In the genomic region with DNA sequence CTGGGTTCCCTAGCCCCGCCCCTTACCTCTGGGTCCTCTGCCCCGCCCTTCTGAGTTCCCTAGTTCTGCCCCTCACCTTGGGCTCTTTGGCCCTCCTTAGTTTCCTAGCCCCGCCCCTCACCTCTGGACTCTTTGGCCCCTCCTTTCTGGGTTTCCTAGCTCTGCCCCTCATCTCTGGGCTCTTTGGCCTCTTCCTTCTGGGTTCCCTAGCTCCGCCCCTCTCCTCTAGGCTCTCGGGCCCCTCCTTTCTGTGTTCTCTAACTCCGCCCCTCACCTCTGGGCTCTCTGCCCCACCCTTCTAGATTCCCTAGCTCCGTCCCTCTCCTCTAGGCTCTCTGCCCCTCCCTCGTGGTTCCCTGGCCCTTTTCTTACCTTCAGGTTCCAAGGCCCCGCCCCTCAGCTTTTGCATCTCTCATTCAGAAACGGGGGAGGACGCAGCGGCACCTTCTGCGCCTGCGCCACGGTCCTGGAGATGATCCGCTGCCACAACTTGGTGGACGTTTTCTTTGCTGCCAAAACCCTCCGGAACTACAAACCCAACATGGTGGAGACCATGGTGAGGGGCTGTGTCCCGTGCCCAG, we compare ENCODE assay signal across 1 cellular context.
TF ChIP-seq lines count a peak whose summit lies in the region.

No MANE protein-coding gene starts in this region.

TF ChIP-seq in GM12878, 131 proteins besides CTCF, POLR2A, EP300 and RAD21 (continued from another document):
- TF ChIP-seq, protein P1, sequence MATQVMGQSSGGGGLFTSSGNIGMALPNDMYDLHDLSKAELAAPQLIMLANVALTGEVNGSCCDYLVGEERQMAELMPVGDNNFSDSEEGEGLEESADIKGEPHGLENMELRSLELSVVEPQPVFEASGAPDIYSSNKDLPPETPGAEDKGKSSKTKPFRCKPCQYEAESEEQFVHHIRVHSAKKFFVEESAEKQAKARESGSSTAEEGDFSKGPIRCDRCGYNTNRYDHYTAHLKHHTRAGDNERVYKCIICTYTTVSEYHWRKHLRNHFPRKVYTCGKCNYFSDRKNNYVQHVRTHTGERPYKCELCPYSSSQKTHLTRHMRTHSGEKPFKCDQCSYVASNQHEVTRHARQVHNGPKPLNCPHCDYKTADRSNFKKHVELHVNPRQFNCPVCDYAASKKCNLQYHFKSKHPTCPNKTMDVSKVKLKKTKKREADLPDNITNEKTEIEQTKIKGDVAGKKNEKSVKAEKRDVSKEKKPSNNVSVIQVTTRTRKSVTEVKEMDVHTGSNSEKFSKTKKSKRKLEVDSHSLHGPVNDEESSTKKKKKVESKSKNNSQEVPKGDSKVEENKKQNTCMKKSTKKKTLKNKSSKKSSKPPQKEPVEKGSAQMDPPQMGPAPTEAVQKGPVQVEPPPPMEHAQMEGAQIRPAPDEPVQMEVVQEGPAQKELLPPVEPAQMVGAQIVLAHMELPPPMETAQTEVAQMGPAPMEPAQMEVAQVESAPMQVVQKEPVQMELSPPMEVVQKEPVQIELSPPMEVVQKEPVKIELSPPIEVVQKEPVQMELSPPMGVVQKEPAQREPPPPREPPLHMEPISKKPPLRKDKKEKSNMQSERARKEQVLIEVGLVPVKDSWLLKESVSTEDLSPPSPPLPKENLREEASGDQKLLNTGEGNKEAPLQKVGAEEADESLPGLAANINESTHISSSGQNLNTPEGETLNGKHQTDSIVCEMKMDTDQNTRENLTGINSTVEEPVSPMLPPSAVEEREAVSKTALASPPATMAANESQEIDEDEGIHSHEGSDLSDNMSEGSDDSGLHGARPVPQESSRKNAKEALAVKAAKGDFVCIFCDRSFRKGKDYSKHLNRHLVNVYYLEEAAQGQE (IDR thresholded peaks at IDR 0.05; ENCODE audit: low read depth, low read length): no peak
- TF ChIP-seq NRF1 (conservative IDR thresholded peaks at IDR 0.05; ENCODE audit: low read depth, low read length): no peak
- no peak for TF ChIP-seq TARDBP (IDR thresholded peaks at IDR 0.05; ENCODE audit: borderline replicate concordance)
